1 cellular context compared by ENCODE assay signal in the genomic region with DNA sequence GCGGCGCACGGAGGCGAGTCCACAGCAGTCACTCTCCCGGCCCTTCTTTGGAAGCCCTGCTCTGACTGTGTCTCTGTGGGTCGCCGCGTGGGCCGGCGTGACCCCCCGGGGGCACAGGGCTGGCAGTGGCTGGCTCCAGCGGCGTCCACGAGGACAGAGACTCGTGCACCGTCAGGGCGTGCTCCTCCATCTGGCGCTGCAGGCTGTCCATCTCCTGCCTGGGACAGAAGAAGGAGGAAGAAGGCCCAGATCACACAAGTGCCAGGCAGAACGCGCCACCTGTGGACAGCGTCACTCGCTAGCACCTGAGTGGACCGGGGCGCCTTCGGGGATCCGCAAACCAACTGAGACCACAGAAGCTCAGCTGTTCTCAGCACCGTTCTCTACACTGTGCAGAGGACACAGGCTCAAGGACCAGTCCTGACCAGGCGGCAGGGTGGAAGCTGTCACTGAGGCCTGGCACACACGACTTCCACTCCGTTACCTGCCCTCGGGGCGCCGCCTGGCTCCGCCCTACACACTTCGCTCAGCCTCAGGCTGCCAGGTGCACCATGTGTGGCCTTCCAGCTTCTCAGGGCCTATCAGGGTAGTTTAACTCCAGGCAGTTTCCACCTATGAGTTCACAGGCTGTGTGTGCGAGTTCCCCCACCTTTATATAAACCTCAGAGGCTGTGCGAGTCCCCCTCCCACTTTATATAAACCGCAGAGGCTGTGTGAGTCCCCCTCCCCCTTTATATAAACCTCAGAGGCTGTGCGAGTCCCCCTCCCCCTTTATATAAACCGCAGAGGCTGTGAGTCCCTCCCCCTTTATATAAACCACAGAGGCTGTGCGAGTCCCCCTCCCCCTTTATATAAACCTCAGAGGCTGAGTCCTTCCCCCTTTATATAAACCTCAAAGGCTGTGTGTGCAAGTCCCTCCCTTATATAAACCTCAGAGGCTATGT.
TF ChIP-seq lines count a peak whose summit lies in the region.

No MANE protein-coding gene starts in this region.

TF ChIP-seq in HEK293T, 16 proteins besides CTCF, POLR2A, EP300 and RAD21:
- TF ChIP-seq, protein P1, sequence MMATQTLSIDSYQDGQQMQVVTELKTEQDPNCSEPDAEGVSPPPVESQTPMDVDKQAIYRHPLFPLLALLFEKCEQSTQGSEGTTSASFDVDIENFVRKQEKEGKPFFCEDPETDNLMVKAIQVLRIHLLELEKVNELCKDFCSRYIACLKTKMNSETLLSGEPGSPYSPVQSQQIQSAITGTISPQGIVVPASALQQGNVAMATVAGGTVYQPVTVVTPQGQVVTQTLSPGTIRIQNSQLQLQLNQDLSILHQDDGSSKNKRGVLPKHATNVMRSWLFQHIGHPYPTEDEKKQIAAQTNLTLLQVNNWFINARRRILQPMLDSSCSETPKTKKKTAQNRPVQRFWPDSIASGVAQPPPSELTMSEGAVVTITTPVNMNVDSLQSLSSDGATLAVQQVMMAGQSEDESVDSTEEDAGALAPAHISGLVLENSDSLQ (IDR thresholded peaks at IDR 0.05): no peak
- TF ChIP-seq HDGF (IDR thresholded peaks at IDR 0.05; ENCODE audit: borderline replicate concordance) (no peak), FOXA1 (IDR thresholded peaks at IDR 0.05) (no peak), ELF4 (IDR thresholded peaks at IDR 0.05) (no peak), TARDBP (IDR thresholded peaks at IDR 0.05) (no peak), ARNT (IDR thresholded peaks at IDR 0.05) (no peak), NFRKB (IDR thresholded peaks at IDR 0.05) (no peak), FOXM1 (IDR thresholded peaks at IDR 0.05; ENCODE audit: borderline replicate concordance) (no peak), FOXK2 (IDR thresholded peaks at IDR 0.05) (no peak), SP1 (IDR thresholded peaks at IDR 0.05) (no peak), L3MBTL2 (conservative IDR thresholded peaks at IDR 0.05) (no peak), BHLHE40 (IDR thresholded peaks at IDR 0.05; ENCODE audit: borderline replicate concordance) (no peak), SUZ12 (IDR thresholded peaks at IDR 0.05) (no peak), CTBP1 (IDR thresholded peaks at IDR 0.05; ENCODE audit: borderline replicate concordance) (no peak), LEF1 (IDR thresholded peaks at IDR 0.05; ENCODE audit: borderline replicate concordance) (no peak), ZNF384 (IDR thresholded peaks at IDR 0.05) (no peak)
